ENCODE assay signal across 10 cellular contexts in the genomic region with DNA sequence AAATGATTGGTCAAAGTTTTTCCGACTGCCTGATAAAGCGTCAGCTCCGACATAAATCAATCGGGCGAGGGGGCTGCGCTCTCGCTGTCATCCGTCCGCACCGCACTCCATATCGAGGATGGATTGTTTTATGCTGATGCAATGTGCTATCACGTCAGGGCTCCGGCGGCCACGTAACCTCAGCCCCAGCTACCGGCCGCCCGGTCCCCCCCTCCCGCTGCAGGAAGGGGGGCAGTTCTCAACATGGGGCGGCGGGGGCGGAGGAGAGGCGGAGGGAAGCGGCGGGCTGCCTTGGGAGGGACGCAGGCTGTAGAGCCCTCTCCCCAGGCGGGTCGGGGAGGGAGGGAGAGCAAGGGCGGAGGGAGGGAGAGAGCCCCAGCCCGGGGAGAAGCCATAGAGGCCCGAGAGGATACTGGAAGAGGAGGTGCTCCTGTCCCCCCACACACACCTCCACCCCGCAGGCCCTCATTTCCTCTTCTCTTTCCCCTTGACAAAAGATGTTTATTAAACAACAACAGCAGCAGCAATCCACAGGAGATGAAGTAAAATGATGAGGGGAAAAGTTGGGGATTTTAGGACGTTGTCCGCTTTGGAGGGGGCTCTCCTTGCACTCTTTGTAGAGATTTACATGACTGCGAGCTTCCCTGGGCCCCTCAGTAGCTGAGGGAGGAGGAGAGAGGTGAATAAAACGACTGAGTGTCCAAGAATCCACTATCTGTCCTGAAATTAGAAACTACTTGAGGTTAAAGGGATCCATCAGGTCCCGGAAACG.
DNase-seq lines count a peak whose midpoint lies in the region.
"Had no signal": no experiment of that assay in that cellular context is flagged by ENCODE, and none has a peak within 500 bp of the region (broad histone marks: within the 10 kb centered on the region; RNA-seq: fewer than 3 reads in every experiment).

No MANE protein-coding gene starts in this region.

- DNase-seq in NCI-H510A (lab: John Stamatoyannopoulos, UW) (peak; percentile 84), NCI-H510A treated with DMSO at 0.1 percent for 48 hours (lab: John Stamatoyannopoulos, UW) (no peak), T-helper 2 cell (peak in 3 of 5 experiments; percentile 29 to 55 (median 47)), epithelial cell of prostate (ENCODE audit: low read depth, low spot score) (no peak), cerebellar cortex (ENCODE audit: low spot score) (no peak), globus pallidus (ENCODE audit: low spot score) (no peak), germinal center (ENCODE audit: low spot score) (no peak)
- peak; percentile 67 for DNase-seq in stimulated activated CD4-positive, alpha-beta T cell treated with anti-CD3 and anti-CD28 coated beads, Interleukin-4, amount 100 ng/mL, for 1 hour

- H3K27ac ChIP-seq in epithelial cell of prostate: peak overlapping the region; percentile 48
- H3K27ac ChIP-seq: BLaER1 treated with 17β-estradiol and CSF1 and Interleukin-3, amounts not matched to agents 10 nM and 100 nM; pancreas had no signal

Comparison
In these comparisons a context has a peak if more than half of its experiments do, and no peak if none do; other contexts are left out.
1. DNase-seq: peak in NCI-H510A (single experiment), T-helper 2 cell (3 of 5) and stimulated activated CD4-positive, alpha-beta T cell treated with anti-CD3 and anti-CD28 coated beads, Interleukin-4, amount 100 ng/mL, for 1 hour (single experiment); none in NCI-H510A treated with DMSO at 0.1 percent for 48 hours (single experiment), epithelial cell of prostate (single experiment), cerebellar cortex (single experiment), globus pallidus (single experiment) and germinal center (single experiment).